Comparison of ENCODE assay signal across 17 cellular contexts in the genomic region with DNA sequence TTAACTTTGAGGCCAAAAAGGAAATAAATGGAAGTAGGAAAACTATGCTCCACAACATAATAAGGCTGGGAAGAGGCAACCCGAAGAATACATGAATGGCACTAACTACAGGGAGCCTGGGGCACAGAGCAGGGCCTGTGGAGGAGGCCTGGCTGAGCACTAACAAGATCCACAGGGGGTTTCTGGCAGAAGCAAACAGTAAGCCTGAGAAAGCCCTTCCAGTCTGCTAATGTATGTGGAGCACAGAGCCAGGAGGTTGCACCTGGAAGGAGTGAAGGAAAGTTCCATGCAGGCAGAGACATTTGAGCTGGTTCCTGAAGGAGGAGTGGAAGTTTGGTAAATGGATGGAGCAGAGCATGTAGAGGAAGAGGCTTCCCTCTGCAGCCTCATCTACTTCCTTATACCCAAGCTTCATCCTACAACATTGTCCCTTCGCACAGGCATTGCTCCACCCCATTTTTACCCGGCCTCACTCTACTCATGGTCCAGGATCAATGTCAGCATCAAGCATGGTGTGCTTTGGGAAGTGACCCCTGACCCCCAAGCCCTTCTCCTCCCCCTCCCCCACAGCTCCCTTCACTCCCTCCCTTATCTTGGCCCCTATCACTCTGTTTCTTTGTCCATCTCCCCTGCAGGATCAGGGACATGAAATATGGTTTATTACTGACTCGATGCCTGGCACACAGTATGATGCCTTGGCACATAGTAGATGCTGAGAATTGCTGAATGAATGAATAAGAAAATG. TPM values are rescaled to one million over a fixed set of nuclear protein-coding genes. Genes with fewer than 3 reads are reported as not detected.
DNase-seq lines count a peak whose midpoint lies in the region; TF ChIP-seq lines count a peak whose summit lies in the region.
"Had no signal": no experiment of that assay in that cellular context is flagged by ENCODE, and none has a peak within 500 bp of the region (broad histone marks: within the 10 kb centered on the region; RNA-seq: fewer than 3 reads in every experiment).

No MANE protein-coding gene starts in this region.

- H3K27me3 ChIP-seq in H7 (ENCODE audit: control insufficient read depth, insufficient read depth, low read length) (0 out of 2 replicates have a peak, but pooled peaks cover 2% of the 10 kb centered on the region), hepatocyte (no peaks in the 10 kb centered on the region), spleen (replicated peaks in 1 of 7) (peaks cover 0 to 4% (median 0%) of the 10 kb centered on the region in 7 donors)
- H3K27me3 ChIP-seq: body of pancreas had no signal

- no peaks in the 10 kb centered on the region for H4K20me1 ChIP-seq in hepatocyte (ENCODE audit: insufficient read depth, poor library complexity, severe bottlenecking)

- H3K4me2 ChIP-seq in hepatocyte = no peak overlapping the region
- H3K4me2 ChIP-seq: SK-N-SH had no signal

- no peaks in the 10 kb centered on the region for H3K9me2 ChIP-seq in hepatocyte (replicated peaks; ENCODE audit: insufficient read depth)
- H3K9me2 ChIP-seq: SK-N-SH had no signal

- no peak for TF ChIP-seq POLR2A in spleen (IDR thresholded peaks at IDR 0.05)

- H3K9me3 ChIP-seq in hepatocyte (ENCODE audit: low read depth) (no peaks in the 10 kb centered on the region), spleen (no peaks in the 10 kb centered on the region)
- H3K9me3 ChIP-seq: body of pancreas, Caco-2, SK-N-SH had no signal

- no peaks in the 10 kb centered on the region for H3K79me2 ChIP-seq in hepatocyte

- H3K4me3 ChIP-seq in H7 (ENCODE audit: insufficient read depth, low read depth, low read length) = no peak overlapping the region
- H3K4me3 ChIP-seq in hepatocyte = no peak overlapping the region
- no peak overlapping the region for H3K4me3 ChIP-seq in spleen
- H3K4me3 ChIP-seq: body of pancreas had no signal

- H3K27ac ChIP-seq in hepatocyte = no peak overlapping the region
- H3K27ac ChIP-seq in spleen = no peak overlapping the region
- H3K27ac ChIP-seq: body of pancreas had no signal

- intact Hi-C loops in spleen (cut with DNase I; ENCODE audit: low total_unique reads) = no loop called here

- H3K36me3 ChIP-seq in H7 (replicated peaks; ENCODE audit: control insufficient read depth, insufficient read depth, low read length) = no peaks in the 10 kb centered on the region
- H3K36me3 ChIP-seq in hepatocyte (replicated peaks; ENCODE audit: insufficient read depth, low read depth) = no peaks in the 10 kb centered on the region
- no peaks in the 10 kb centered on the region for H3K36me3 ChIP-seq in spleen

- DNase-seq in H7 (peak; percentile 66), NCI-H345 treated with DMSO at 0.1 percent for 48 hours (lab: John Stamatoyannopoulos, UW; ENCODE audit: unreplicated experiment) (peak; percentile 16), iPS-NIHi11 (ENCODE audit: low spot score) (peak; percentile 46), smooth muscle cell of the brain vasculature (ENCODE audit: low read depth, low spot score) (peak; percentile 79), hepatocyte (ENCODE audit: low spot score) (no peak), foreskin melanocyte (no peak), spleen (no peak)
- no peak for DNase-seq in activated CD4-positive, alpha-beta T cell treated with anti-CD3 and anti-CD28 coated beads, Interleukin-2, amount 50 U/mL, for 4 hours
- DNase-seq: activated CD4-positive, alpha-beta T cell treated with anti-CD3 and anti-CD28 coated beads, Interleukin-2, amount 10 ng/mL, durations not matched to agents 24 days and 14 days; activated naive CD4-positive, alpha-beta T cell treated with anti-CD3 and anti-CD28 coated beads, Interleukin-2, amount 10 ng/mL, durations not matched to agents 7 days and 5 days; body of pancreas; Caco-2; GOT3; NCI-H187 treated with DMSO at 0.1 percent for 48 hours; NCI-H524 treated with DMSO at 0.1 percent for 48 hours; SK-N-SH had no signal

- TF ChIP-seq CTCF in hepatocyte (IDR thresholded peaks at IDR 0.05; ENCODE audit: poor library complexity) (no peak), spleen (IDR thresholded peaks at IDR 0.05 in 8 of 11, conservative IDR thresholded peaks at IDR 0.05 in 3 of 11) (no peak)

- no peak overlapping the region for H2AFZ ChIP-seq in hepatocyte

- H3K4me1 ChIP-seq in hepatocyte (ENCODE audit: insufficient read depth) (peaks cover 8% of the 10 kb centered on the region), spleen (peaks cover 0 to 9% (median 0%) of the 10 kb centered on the region in 6 donors)
- H3K4me1 ChIP-seq: body of pancreas, Caco-2 had no signal

- 73% methylated on average over 4 of the region's 4 CpGs for WGBS in hepatocyte (ENCODE audit: low lambda C conversion rate, missing lambda C conversion rate)
- 69 to 82% (median 81%) methylated on average over 4 of the region's 4 CpGs for WGBS in spleen, 5 donors

RNA-seq across cellular contexts. Expression of a gene that starts 23.3 kb away (rescaled TPM):
- 3.7 and 6.1 TPM in 2 replicates for total RNA-seq in H7 (2014; rRNA removed; shearing (Covaris generic))
- total RNA-seq in hepatocyte (9.6 and 10.2 TPM in 2 replicates), spleen (10 to 100 TPM in 1 of 7 donors, 1 to 10 TPM in 6; 4.8 to 13.3 (median 8.0) TPM)
- polyA plus RNA-seq in hepatocyte (24.0 and 31.2 TPM in 2 replicates), spleen (1 to 10 TPM; 3.2 to 4.3 (median 3.9) TPM)

RNA-seq across cellular contexts. Expression of a gene that starts 34.3 kb away (rescaled TPM):
- 0.42 and 0.48 TPM in 2 replicates for total RNA-seq in H7 (2014; rRNA removed; shearing (Covaris generic))
- total RNA-seq in hepatocyte (8.6 and 8.7 TPM in 2 replicates), spleen (10 to 100 TPM; 10.2 to 21.0 (median 12.5) TPM)
- polyA plus RNA-seq in hepatocyte (6.4 and 9.0 TPM in 2 replicates), spleen (10 to 100 TPM in 1 of 3 donors, 1 to 10 TPM in 2; 4.2 to 11.5 (median 7.6) TPM)
- total RNA-seq: activated CD4-positive, alpha-beta T cell treated with anti-CD3 and anti-CD28 coated beads, Interleukin-2, amount 10 ng/mL, durations not matched to agents 24 days and 14 days; HT-29 had no signal

RNA-seq across cellular contexts. Expression of a gene that starts 43.3 kb away (rescaled TPM):
- 74.6 and 75.6 TPM in 2 replicates for total RNA-seq in H7 (2014; rRNA removed; shearing (Covaris generic))
- total RNA-seq in hepatocyte (54.5 and 65.0 TPM in 2 replicates), spleen (10 to 100 TPM; 20.8 to 31.7 (median 28.1) TPM)
- polyA plus RNA-seq in hepatocyte (88.3 and 90.1 TPM in 2 replicates), spleen (10 to 100 TPM; 30.1 to 38.3 (median 30.6) TPM)

Comparison
In these comparisons a context has a peak if more than half of its experiments do, and no peak if none do; other contexts are left out.
1. DNase-seq: peak in H7 (single experiment), NCI-H345 treated with DMSO at 0.1 percent for 48 hours (single experiment), iPS-NIHi11 (single experiment) and smooth muscle cell of the brain vasculature (single experiment); none in hepatocyte (single experiment), activated CD4-positive, alpha-beta T cell treated with anti-CD3 and anti-CD28 coated beads, Interleukin-2, amount 50 U/mL, for 4 hours (0 of 2), foreskin melanocyte (single experiment) and spleen (single experiment).